ENCODE assay signal across 34 cellular contexts in the genomic region with DNA sequence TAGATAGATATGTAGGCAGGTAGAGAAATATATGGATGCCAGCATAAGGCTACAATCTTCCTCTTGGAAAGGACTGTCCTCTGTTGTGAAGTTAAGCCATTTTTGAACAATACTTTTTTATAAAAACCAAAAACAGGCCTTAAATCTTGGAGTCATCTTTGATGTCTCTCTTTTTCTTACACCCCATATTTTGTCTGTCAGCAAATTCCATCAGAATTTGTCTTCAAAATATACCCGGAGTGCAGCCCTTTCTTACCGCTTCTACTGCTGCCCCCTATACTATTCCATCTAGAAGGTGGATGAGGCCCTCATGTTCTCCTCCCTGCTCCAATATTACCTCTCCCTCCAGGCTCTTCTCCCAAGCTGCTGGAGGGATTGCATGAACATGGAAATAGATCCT.
DNase-seq lines count a peak whose midpoint lies in the region; ATAC-seq, FAIRE-seq and TF ChIP-seq lines count a peak whose summit lies in the region.
"Had no signal": no experiment of that assay in that cellular context is flagged by ENCODE, and none has a peak within 500 bp of the region (broad histone marks: within the 10 kb centered on the region; RNA-seq: fewer than 3 reads in every experiment).

No MANE protein-coding gene starts in this region.

- H3K9me3 ChIP-seq in HepG2 (ENCODE audit: low read length) (peaks cover 4% of the 10 kb centered on the region), right lobe of liver (no peaks in the 10 kb centered on the region), A549 (no peaks in the 10 kb centered on the region), K562 (replicated peaks; ENCODE audit: control insufficient read depth, insufficient read depth, low read depth, low read length) (no peaks in the 10 kb centered on the region)
- H3K9me3 ChIP-seq: BE2C, Caco-2 had no signal

- H3K9ac ChIP-seq in HepG2 (ENCODE audit: insufficient read depth, low read depth, low read length) = no peak overlapping the region
- H3K9ac ChIP-seq in K562 (ENCODE audit: insufficient read depth in 1 of 2, low read depth in 2 of 2, low read length in 2 of 2) = no peak overlapping the region
- H3K9ac ChIP-seq: BLaER1; BLaER1 treated with 17β-estradiol and CSF1 and Interleukin-3, amounts not matched to agents 10 nM and 100 nM had no signal

- H3K27ac Mint-ChIP-seq in activated T-helper 2 cell treated with anti-CD3 and anti-CD28 coated beads, Interferon-gamma antibody, Interleukin-2, Interleukin-4, amounts not matched to agents 10 μg/mL and 5 μg/mL and 100 μg/mL, durations not matched to agents 14 hours and 24 hours and 36 hours = no peak overlapping the region
- H3K27ac Mint-ChIP-seq: B cell; CD14-positive monocyte; CD4-positive, alpha-beta T cell; CD4-positive, CD25-positive, alpha-beta regulatory T cell; CD8-positive, alpha-beta memory T cell; CD8-positive, alpha-beta T cell had no signal

- 0% methylated on average over 2 of the region's 2 CpGs for WGBS in HepG2 (ENCODE audit: low lambda C conversion rate)
- WGBS in right lobe of liver (ENCODE audit: insufficient coverage, low coverage, low lambda C conversion rate, missing lambda C conversion rate) = 100% methylated on average over 2 of the region's 2 CpGs
- 34% methylated on average over 2 of the region's 2 CpGs for WGBS in A549 (ENCODE audit: missing lambda C conversion rate)
- WGBS in K562 (ENCODE audit: insufficient coverage, low coverage, missing lambda C conversion rate) = 0% methylated on average over 2 of the region's 2 CpGs

- peaks cover 9% of the 10 kb centered on the region for H3K9me3 Mint-ChIP-seq in activated T-helper 2 cell treated with anti-CD3 and anti-CD28 coated beads, Interferon-gamma antibody, Interleukin-2, Interleukin-4, amounts not matched to agents 10 μg/mL and 5 μg/mL and 100 μg/mL, durations not matched to agents 14 hours and 24 hours and 36 hours

- no peak for TF ChIP-seq RAD21 in HepG2 (CRISPR knock-in tag; IDR thresholded peaks at IDR 0.05)
- TF ChIP-seq RAD21 in A549 (conservative IDR thresholded peaks at IDR 0.05 in 1 of 2, IDR thresholded peaks at IDR 0.05 in 1 of 2) = no peak
- TF ChIP-seq RAD21 in K562 (CRISPR knock-in tag; conservative IDR thresholded peaks at IDR 0.05 in 1 of 2, IDR thresholded peaks at IDR 0.05 in 1 of 2) = no peak

- H3K36me3 ChIP-seq in HepG2 (replicated peaks in 1 of 2; ENCODE audit: control insufficient read depth in 1 of 2, insufficient read depth in 2 of 2, low read length in 2 of 2) = no peaks in the 10 kb centered on the region
- H3K36me3 ChIP-seq in right lobe of liver = no peaks in the 10 kb centered on the region
- H3K36me3 ChIP-seq in K562 (ENCODE audit: control insufficient read depth, insufficient read depth, low read length) = no peaks in the 10 kb centered on the region
- H3K36me3 ChIP-seq: BE2C; BLaER1; BLaER1 treated with 17β-estradiol and CSF1 and Interleukin-3, amounts not matched to agents 10 nM and 100 nM had no signal

- H3K79me2 ChIP-seq in HepG2 (ENCODE audit: insufficient read depth, low read length) (no peaks in the 10 kb centered on the region), K562 (ENCODE audit: control insufficient read depth, insufficient read depth, low read length) (no peaks in the 10 kb centered on the region)

- no peak for FAIRE-seq in HepG2 (lab: Jason Lieb, UNC)
- no peak for FAIRE-seq in A549 (lab: Jason Lieb, UNC)
- no peak for FAIRE-seq in K562 (lab: Jason Lieb, UNC)
- FAIRE-seq: A204.1, D721Med had no signal

- CTCF ChIA-PET in HepG2 (lab: Yijun Ruan, JAX; ENCODE audit: low intra/inter-chr PET ratio, low total read pairs) = no interaction called here
- CTCF ChIA-PET in A549 (lab: Yijun Ruan, JAX) = no interaction called here
- CTCF ChIA-PET in K562 (lab: Yijun Ruan, JAX; ENCODE audit: low intra/inter-chr PET ratio) = no interaction called here

- no peak for TF ChIP-seq EP300 in HepG2 (IDR thresholded peaks at IDR 0.05; ENCODE audit: low read depth in 2 of 2, low read length in 2 of 2)
- TF ChIP-seq EP300 in HepG2 (CRISPR knock-in tag; IDR thresholded peaks at IDR 0.05; ENCODE audit: borderline replicate concordance) = no peak
- TF ChIP-seq EP300 in A549 (IDR thresholded peaks at IDR 0.05) = no peak
- TF ChIP-seq EP300 in K562 (IDR thresholded peaks at IDR 0.05; ENCODE audit: low read length) = no peak

- H3K4me1 Mint-ChIP-seq in activated T-helper 2 cell treated with anti-CD3 and anti-CD28 coated beads, Interferon-gamma antibody, Interleukin-2, Interleukin-4, amounts not matched to agents 10 μg/mL and 5 μg/mL and 100 μg/mL, durations not matched to agents 14 hours and 24 hours and 36 hours (ENCODE audit: low read depth) = no peaks in the 10 kb centered on the region
- H3K4me1 Mint-ChIP-seq: B cell; CD14-positive monocyte; CD4-positive, alpha-beta memory T cell; CD4-positive, CD25-positive, alpha-beta regulatory T cell; CD8-positive, alpha-beta memory T cell had no signal

- H3K36me3 Mint-ChIP-seq in activated T-helper 2 cell treated with anti-CD3 and anti-CD28 coated beads, Interferon-gamma antibody, Interleukin-2, Interleukin-4, amounts not matched to agents 10 μg/mL and 5 μg/mL and 100 μg/mL, durations not matched to agents 14 hours and 24 hours and 36 hours (ENCODE audit: low read depth) = no peaks in the 10 kb centered on the region
- H3K36me3 Mint-ChIP-seq: CD14-positive monocyte; CD4-positive, alpha-beta memory T cell; CD4-positive, CD25-positive, alpha-beta regulatory T cell; CD8-positive, alpha-beta memory T cell; CD8-positive, alpha-beta T cell had no signal

- H3K27ac ChIP-seq in HepG2 (ENCODE audit: extremely low read length, insufficient read depth, low read length) (no peak overlapping the region), right lobe of liver (no peak overlapping the region), A549 (no peak overlapping the region), K562 (ENCODE audit: extremely low read depth, low read depth, low read length) (no peak overlapping the region)
- H3K27ac ChIP-seq: 22Rv1; BLaER1; BLaER1 treated with 17β-estradiol and CSF1 and Interleukin-3, amounts not matched to agents 10 nM and 100 nM; C4-2B had no signal

- in situ Hi-C loops in HepG2 (cut with HindIII; ENCODE audit: extremely low pct_ligation_motif_present, low pct_unique_long_range_greater_than_20kb) = no loop called here
- in situ Hi-C loops in K562 (cut with MboI) = no loop called here

- POLR2A ChIA-PET in HepG2 (lab: Yijun Ruan, JAX) = no interaction called here
- POLR2A ChIA-PET in A549 (lab: Yijun Ruan, JAX) = no interaction called here
- POLR2A ChIA-PET in K562 (lab: Yijun Ruan, JAX) = no interaction called here

- no peak overlapping the region for H3K4me2 ChIP-seq in HepG2 (ENCODE audit: low read depth, low read length)
- H3K4me2 ChIP-seq in A549 = no peak overlapping the region
- no peak overlapping the region for H3K4me2 ChIP-seq in K562 (ENCODE audit: insufficient read depth, low read length)
- H3K4me2 ChIP-seq: BLaER1; BLaER1 treated with 17β-estradiol and CSF1 and Interleukin-3, amounts not matched to agents 10 nM and 100 nM had no signal

- BruUV-seq in HepG2 (replicated peaks; lab: Mats Ljungman, UMichigan) (no TSS peak), K562 (replicated peaks; lab: Mats Ljungman, UMichigan) (no TSS peak)

- no peaks in the 10 kb centered on the region for H4K20me1 ChIP-seq in HepG2 (ENCODE audit: insufficient read depth, low read length)
- H4K20me1 ChIP-seq in K562 (replicated peaks; ENCODE audit: control insufficient read depth, insufficient read depth, low read length) = no peaks in the 10 kb centered on the region
- H4K20me1 ChIP-seq: BLaER1; BLaER1 treated with 17β-estradiol and CSF1 and Interleukin-3, amounts not matched to agents 10 nM and 100 nM had no signal

- TF ChIP-seq CTCF in HepG2 (CRISPR knock-in tag; IDR thresholded peaks at IDR 0.05) = no peak
- no peak for TF ChIP-seq CTCF in right lobe of liver (IDR thresholded peaks at IDR 0.05)
- TF ChIP-seq CTCF in A549 (IDR thresholded peaks at IDR 0.05) = no peak
- no peak for TF ChIP-seq CTCF in K562 (IDR thresholded peaks at IDR 0.05 in 2 of 3, conservative IDR thresholded peaks at IDR 0.05 in 1 of 3; ENCODE audit: insufficient read depth in 2 of 3, low read depth in 1 of 3, low read length in 3 of 3)

- no peaks in the 10 kb centered on the region for H3K27me3 Mint-ChIP-seq in activated T-helper 2 cell treated with anti-CD3 and anti-CD28 coated beads, Interferon-gamma antibody, Interleukin-2, Interleukin-4, amounts not matched to agents 10 μg/mL and 5 μg/mL and 100 μg/mL, durations not matched to agents 14 hours and 24 hours and 36 hours (ENCODE audit: low read depth)
- H3K27me3 Mint-ChIP-seq: CD4-positive, alpha-beta memory T cell; CD4-positive, alpha-beta T cell had no signal

- peaks cover 2 to 10% of the 10 kb centered on the region in 2 experiments; a peak in 2 of 5 replicates for H3K27me3 ChIP-seq in HepG2 (ENCODE audit: control insufficient read depth in 1 of 2, insufficient read depth in 2 of 2, low read length in 2 of 2)
- H3K27me3 ChIP-seq in right lobe of liver = no peaks in the 10 kb centered on the region
- H3K27me3 ChIP-seq in K562 (ENCODE audit: control insufficient read depth in 2 of 2, insufficient read depth in 2 of 2, low read length in 2 of 2) = no peaks in the 10 kb centered on the region; a peak in 1 of 5 replicates
- H3K27me3 ChIP-seq: BE2C; BLaER1; BLaER1 treated with 17β-estradiol and CSF1 and Interleukin-3, amounts not matched to agents 10 nM and 100 nM had no signal

- H3K4me3 ChIP-seq in HepG2 (replicated peaks in 1 of 3; ENCODE audit: insufficient read depth in 1 of 3, low read depth in 2 of 3, low read length in 3 of 3) (no peak overlapping the region), right lobe of liver (no peak overlapping the region), A549 (no peak overlapping the region), K562 (no peak overlapping the region)
- H3K4me3 ChIP-seq: BLaER1; BLaER1 treated with 17β-estradiol and CSF1 and Interleukin-3, amounts not matched to agents 10 nM and 100 nM had no signal

- intact Hi-C loops in HepG2 (cut with micrococcal nuclease; ENCODE audit: unreplicated experiment) = no loop called here
- intact Hi-C loops in right lobe of liver (cut with DNase I) = no loop called here
- intact Hi-C loops in K562 (cut with micrococcal nuclease) = no loop called here
- intact Hi-C loops in activated T-helper 2 cell treated with anti-CD3 and anti-CD28 coated beads, Interferon-gamma antibody, Interleukin-2, Interleukin-4, amounts not matched to agents 10 μg/mL and 5 μg/mL and 100 μg/mL, durations not matched to agents 14 hours and 24 hours and 36 hours (cut with micrococcal nuclease) = no loop called here

- DNase-seq in HepG2 (ENCODE audit: low spot score) (no peak), right lobe of liver (no peak), A549 (ENCODE audit: low read depth in 1 of 2, low spot score in 1 of 2) (no peak), K562 (ENCODE audit: extremely low read depth in 1 of 4, low spot score in 3 of 4) (no peak), NCI-H226 (no peak)
- DNase-seq in activated T-helper 2 cell treated with anti-CD3 and anti-CD28 coated beads, Interferon-gamma antibody, Interleukin-2, Interleukin-4, amounts not matched to agents 10 μg/mL and 5 μg/mL and 100 μg/mL, durations not matched to agents 14 hours and 24 hours and 36 hours (ENCODE audit: low spot score) = no peak
- DNase-seq: 8988T; ACHN; AML-193; BE2C; C1 segment of cervical spinal cord; Caco-2; Calu3; CD4-positive, alpha-beta memory T cell; CD4-positive, alpha-beta T cell; CD4-positive, CD25-positive, alpha-beta regulatory T cell; CD8-positive, alpha-beta memory T cell; CD8-positive, alpha-beta T cell; COR-L47; DMS 273 treated with DMSO at 0.1 percent for 48 hours; DMS153; DMS53; DMS79; DMS79 treated with DMSO at 0.1 percent for 48 hours; DND-41; EL had no signal

- no peaks in the 10 kb centered on the region for H3K4me1 ChIP-seq in HepG2 (ENCODE audit: insufficient read depth, low read length)
- H3K4me1 ChIP-seq in right lobe of liver = peaks cover 0 to 10% (median under 1%) of the 10 kb centered on the region in 4 donors
- H3K4me1 ChIP-seq in A549 = no peaks in the 10 kb centered on the region
- no peaks in the 10 kb centered on the region for H3K4me1 ChIP-seq in K562 (replicated peaks in 1 of 2; ENCODE audit: control insufficient read depth in 2 of 2, insufficient read depth in 2 of 2, low read length in 2 of 2)
- H3K4me1 ChIP-seq: BE2C, BLaER1, Caco-2 had no signal

- no peak overlapping the region for H2AFZ ChIP-seq in HepG2 (ENCODE audit: low read length)
- H2AFZ ChIP-seq in K562 (ENCODE audit: low read depth, low read length) = no peak overlapping the region

- H3K4me3 Mint-ChIP-seq in activated T-helper 2 cell treated with anti-CD3 and anti-CD28 coated beads, Interferon-gamma antibody, Interleukin-2, Interleukin-4, amounts not matched to agents 10 μg/mL and 5 μg/mL and 100 μg/mL, durations not matched to agents 14 hours and 24 hours and 36 hours (ENCODE audit: low read depth) = no peak overlapping the region
- H3K4me3 Mint-ChIP-seq: B cell; CD14-positive monocyte; CD4-positive, alpha-beta memory T cell; CD4-positive, alpha-beta T cell; CD8-positive, alpha-beta memory T cell; CD8-positive, alpha-beta T cell had no signal

- TF ChIP-seq POLR2A in HepG2 (IDR thresholded peaks at IDR 0.05; ENCODE audit: insufficient read depth in 1 of 2, low read depth in 2 of 2, low read length in 2 of 2) (no peak), right lobe of liver (IDR thresholded peaks at IDR 0.05) (no peak), A549 (IDR thresholded peaks at IDR 0.05; ENCODE audit: low read length) (no peak), K562 (conservative IDR thresholded peaks at IDR 0.05) (no peak)

- no peaks in the 10 kb centered on the region for H3K9me1 ChIP-seq in K562 (ENCODE audit: control insufficient read depth, insufficient read depth, low read length)

- ATAC-seq in HepG2 (no peak), right lobe of liver (no peak), A549 (no peak), K562 (no peak)
- ATAC-seq: CD8-positive, alpha-beta T cell had no signal
